In the genomic region with DNA sequence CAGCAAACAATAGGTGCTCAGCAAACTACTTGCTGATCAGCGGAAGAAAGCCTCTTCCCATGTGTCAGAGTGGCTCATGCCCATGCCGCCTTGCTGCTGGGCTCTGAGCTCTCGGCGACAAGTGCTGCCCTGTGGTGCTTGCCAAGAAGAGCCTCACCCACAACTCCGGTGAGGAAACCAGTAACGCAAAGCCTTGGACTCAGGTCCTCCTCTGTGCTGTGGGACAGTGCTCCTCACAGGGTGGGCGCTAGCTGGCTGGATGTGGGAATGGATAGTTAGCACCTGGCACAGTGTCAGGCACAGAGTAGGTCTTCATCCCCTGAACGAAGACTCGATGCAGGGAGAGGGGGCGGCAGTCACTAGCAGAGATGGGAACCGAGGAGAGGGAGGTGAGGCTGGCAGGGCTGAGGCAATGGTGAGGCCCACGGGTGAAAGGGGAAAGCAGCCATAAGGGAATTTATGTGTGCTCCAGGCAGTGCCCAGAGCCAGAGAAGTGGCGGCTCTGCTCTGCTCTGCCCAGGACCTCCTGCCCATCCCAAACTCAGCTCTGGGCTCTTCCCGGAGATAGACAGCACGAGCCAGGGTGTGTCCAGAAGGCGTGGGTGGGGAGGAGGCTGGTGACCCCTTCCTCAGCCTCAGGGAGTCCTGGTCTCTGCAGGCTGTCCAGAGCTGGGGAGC, we compare ENCODE assay signal across 1 cellular context.
TF ChIP-seq lines count a peak whose summit lies in the region.

No MANE protein-coding gene starts in this region.

TF ChIP-seq in GM12878, 131 proteins besides CTCF, POLR2A, EP300 and RAD21 (continued from another document):
- TF ChIP-seq TAF1 (IDR thresholded peaks at IDR 0.05; ENCODE audit: borderline replicate concordance, low read depth, low read length) = no peak
- TF ChIP-seq ZNF274 (IDR thresholded peaks at IDR 0.05; ENCODE audit: insufficient read depth, insufficient read length) = no peak
- no peak for TF ChIP-seq TCF12 (IDR thresholded peaks at IDR 0.05; ENCODE audit: low read depth, low read length)
- no peak for TF ChIP-seq CBX5 (IDR thresholded peaks at IDR 0.05; ENCODE audit: low read depth)
- no peak for TF ChIP-seq NRF1 (conservative IDR thresholded peaks at IDR 0.05; ENCODE audit: low read depth, low read length)
- TF ChIP-seq ZNF217 (IDR thresholded peaks at IDR 0.05) = no peak
TF ChIP-seq in GM12878: peak in this region for 0.
